Comparison of ENCODE assay signal across 8 cellular contexts in the genomic region with DNA sequence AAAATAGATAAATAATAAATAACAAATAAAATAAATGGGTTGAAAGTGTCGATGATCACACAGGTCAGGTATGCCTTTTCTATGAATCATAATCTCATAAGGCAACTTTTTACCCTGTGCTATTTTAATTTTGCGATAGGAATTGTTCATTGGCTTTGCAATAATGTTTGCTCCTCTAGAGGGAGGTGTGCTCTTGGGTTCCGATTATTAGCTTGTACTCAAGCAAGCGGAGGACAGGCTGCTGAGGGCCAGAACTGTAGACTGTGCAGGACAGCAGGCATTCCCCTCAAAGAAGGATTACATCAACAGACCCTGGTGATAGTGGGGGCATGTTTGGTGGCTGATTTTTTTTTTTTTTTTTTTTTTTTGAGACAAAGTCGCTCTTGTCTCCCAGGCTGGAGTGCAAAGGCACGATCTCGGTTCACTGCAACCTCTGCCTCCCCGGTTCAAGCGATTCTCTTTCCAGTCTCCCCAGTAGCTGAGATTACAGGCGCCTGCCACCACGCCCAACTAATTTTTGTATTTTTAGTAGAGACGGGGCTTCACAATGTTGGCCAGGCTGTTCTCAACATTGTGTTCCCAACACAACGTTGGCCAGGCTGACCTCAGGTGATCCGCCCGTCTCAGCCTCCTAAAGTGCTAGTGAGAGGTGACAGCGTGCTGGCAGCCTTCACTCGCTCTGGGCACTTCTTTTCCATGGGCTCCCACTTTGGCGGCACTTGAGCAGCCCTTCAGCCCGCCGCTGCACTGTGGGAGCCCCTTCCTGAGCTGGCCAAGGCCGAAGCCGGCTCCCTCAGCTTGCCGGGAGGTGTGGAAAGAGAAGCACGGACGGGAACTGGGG. TPM values are rescaled to one million over a fixed set of nuclear protein-coding genes. Genes with fewer than 3 reads are reported as not detected.
DNase-seq lines count a peak whose midpoint lies in the region; ATAC-seq, FAIRE-seq and TF ChIP-seq lines count a peak whose summit lies in the region.

No MANE protein-coding gene starts in this region.

- TF ChIP-seq EP300 in K562 (IDR thresholded peaks at IDR 0.05; ENCODE audit: low read length) = no peak
- no peak for TF ChIP-seq EP300 in HepG2 (IDR thresholded peaks at IDR 0.05; ENCODE audit: low read depth in 2 of 2, low read length in 2 of 2)
- TF ChIP-seq EP300 in HepG2 (CRISPR knock-in tag; IDR thresholded peaks at IDR 0.05; ENCODE audit: borderline replicate concordance) = no peak

- no peak overlapping the region for H3K4me2 ChIP-seq in K562 (ENCODE audit: insufficient read depth, low read length)
- peak overlapping the region; percentile 28; the same call in 1 of the 2 replicates for H3K4me2 ChIP-seq in HepG2 (ENCODE audit: low read depth, low read length)

- CTCF ChIA-PET in K562 (lab: Yijun Ruan, JAX; ENCODE audit: low intra/inter-chr PET ratio) (interaction anchor here (0.6 to 1.2 kb wide), 2 partner anchors 190 to 634 kb away, joined by 3 to 4 read pairs; no protein-coding TSS in a partner anchor), HepG2 (lab: Yijun Ruan, JAX; ENCODE audit: low intra/inter-chr PET ratio, low total read pairs) (interaction anchor here (1.7 kb wide), 1 partner anchor 190 kb away, joined by 10 read pairs; no protein-coding TSS in a partner anchor)

- no peak overlapping the region for H2AFZ ChIP-seq in K562 (ENCODE audit: low read depth, low read length)
- H2AFZ ChIP-seq in HepG2 (ENCODE audit: low read length) = no peak overlapping the region

- H3K4me1 ChIP-seq in K562 (replicated peaks in 1 of 2; ENCODE audit: control insufficient read depth in 2 of 2, insufficient read depth in 2 of 2, low read length in 2 of 2) = no peaks in the 10 kb centered on the region
- peaks cover 24% of the 10 kb centered on the region for H3K4me1 ChIP-seq in HepG2 (ENCODE audit: insufficient read depth, low read length)

- peak; percentile 88 for ATAC-seq in K562
- peak; percentile 85 for ATAC-seq in HepG2
- no peak for ATAC-seq in HG02642 (IDR thresholded peaks at IDR 0.05; ENCODE audit: poor library complexity, unreplicated experiment)
- ATAC-seq in HG03571 (IDR thresholded peaks at IDR 0.05; ENCODE audit: unreplicated experiment) = no peak
- ATAC-seq in HG02678 (IDR thresholded peaks at IDR 0.05; ENCODE audit: unreplicated experiment) = no peak
- no peak for ATAC-seq in GM21367 (IDR thresholded peaks at IDR 0.05; ENCODE audit: unreplicated experiment)

- H3K27me3 ChIP-seq in K562 (ENCODE audit: control insufficient read depth in 2 of 2, insufficient read depth in 2 of 2, low read length in 2 of 2) (peaks cover 0 to 4% of the 10 kb centered on the region in 2 experiments; a peak in 1 of 5 replicates), HepG2 (ENCODE audit: control insufficient read depth in 1 of 2, insufficient read depth in 2 of 2, low read length in 2 of 2) (no peaks in the 10 kb centered on the region)

- TF ChIP-seq POLR2A in K562 (conservative IDR thresholded peaks at IDR 0.05) (no peak), HepG2 (IDR thresholded peaks at IDR 0.05; ENCODE audit: insufficient read depth in 1 of 2, low read depth in 2 of 2, low read length in 2 of 2) (no peak)

- H3K36me3 ChIP-seq in K562 (ENCODE audit: control insufficient read depth, insufficient read depth, low read length) (no peaks in the 10 kb centered on the region; the same call in 2 of the 3 replicates), HepG2 (replicated peaks in 1 of 2; ENCODE audit: control insufficient read depth in 1 of 2, insufficient read depth in 2 of 2, low read length in 2 of 2) (no peaks in the 10 kb centered on the region)

- peak; percentile 45 to 61 (median 46); a peak in 5 of 6 replicates for TF ChIP-seq CTCF in K562 (IDR thresholded peaks at IDR 0.05 in 2 of 3, conservative IDR thresholded peaks at IDR 0.05 in 1 of 3; ENCODE audit: insufficient read depth in 2 of 3, low read depth in 1 of 3, low read length in 3 of 3)
- peak; percentile 87 for TF ChIP-seq CTCF in HepG2 (CRISPR knock-in tag; IDR thresholded peaks at IDR 0.05)

- FAIRE-seq in K562 (lab: Jason Lieb, UNC) (peak; percentile 78), HepG2 (lab: Jason Lieb, UNC) (peak; percentile 53)

- H3K9ac ChIP-seq in K562 (ENCODE audit: insufficient read depth in 1 of 2, low read depth in 2 of 2, low read length in 2 of 2) (no peak overlapping the region), HepG2 (ENCODE audit: insufficient read depth, low read depth, low read length) (no peak overlapping the region)

- DNase-seq in AG20443 (ENCODE audit: low spot score) = peak; percentile 68
- peak; percentile 36 for DNase-seq in KBM-7
- DNase-seq in K562 (ENCODE audit: extremely low read depth in 1 of 4, low spot score in 3 of 4) = peak in 2 of 4 experiments; percentile 35 to 39
- DNase-seq in HepG2 (ENCODE audit: low spot score) = peak; percentile 79

- intact Hi-C loops in K562 (cut with micrococcal nuclease) = loop anchor here (1.0 kb wide), 1 partner anchor 190 kb away; no protein-coding TSS in a partner anchor
- intact Hi-C loops in HepG2 (cut with micrococcal nuclease; ENCODE audit: unreplicated experiment) = loop anchor here (1.0 to 2.0 kb wide), 4 partner anchors 118 to 190 kb away; partner anchors contain the start of gene SNRNP48

- H3K9me1 ChIP-seq in K562 (ENCODE audit: control insufficient read depth, insufficient read depth, low read length) = no peaks in the 10 kb centered on the region

- H3K27ac ChIP-seq in K562 (ENCODE audit: extremely low read depth, low read depth, low read length) (no peak overlapping the region), HepG2 (ENCODE audit: extremely low read length, insufficient read depth, low read length) (no peak overlapping the region)

- H3K4me3 ChIP-seq in K562 (no peak overlapping the region), HepG2 (replicated peaks in 1 of 3; ENCODE audit: insufficient read depth in 1 of 3, low read depth in 2 of 3, low read length in 3 of 3) (no peak overlapping the region)

- H3K79me2 ChIP-seq in K562 (ENCODE audit: control insufficient read depth, insufficient read depth, low read length) (no peaks in the 10 kb centered on the region), HepG2 (ENCODE audit: insufficient read depth, low read length) (no peaks in the 10 kb centered on the region)

- H3K9me3 ChIP-seq in K562 (replicated peaks; ENCODE audit: control insufficient read depth, insufficient read depth, low read depth, low read length) (no peaks in the 10 kb centered on the region; the same call in 1 of the 2 replicates), HepG2 (ENCODE audit: low read length) (no peaks in the 10 kb centered on the region)

- BruUV-seq in K562 (replicated peaks; lab: Mats Ljungman, UMichigan) (no TSS peak), HepG2 (replicated peaks; lab: Mats Ljungman, UMichigan) (no TSS peak)

- POLR2A ChIA-PET in K562 (lab: Yijun Ruan, JAX) (interaction anchor here (0.6 to 1.2 kb wide), 4 partner anchors 10 to 1491 kb away, joined by 3 to 7 read pairs (median 3); no protein-coding TSS in a partner anchor), HepG2 (lab: Yijun Ruan, JAX) (interaction anchor here (0.7 to 4.7 kb wide), 9 partner anchors 38 to 166 kb away, joined by 3 to 42 read pairs (median 11); partner anchors contain the start of genes DSP and SNRNP48)

- in situ Hi-C loops in KBM-7 (cut with MboI; ENCODE audit: low pct_unique_long_range_greater_than_20kb, low sequenced_read_pairs) = no loop called here
- in situ Hi-C loops in K562 (cut with MboI) = no loop called here
- in situ Hi-C loops in HepG2 (cut with HindIII; ENCODE audit: extremely low pct_ligation_motif_present, low pct_unique_long_range_greater_than_20kb) = no loop called here

- 0 out of 2 replicates have a peak, but pooled peaks cover 2% of the 10 kb centered on the region for H4K20me1 ChIP-seq in K562 (replicated peaks; ENCODE audit: control insufficient read depth, insufficient read depth, low read length)
- H4K20me1 ChIP-seq in HepG2 (ENCODE audit: insufficient read depth, low read length) = no peaks in the 10 kb centered on the region

- TF ChIP-seq RAD21 in K562 (CRISPR knock-in tag; conservative IDR thresholded peaks at IDR 0.05 in 1 of 2, IDR thresholded peaks at IDR 0.05 in 1 of 2) (peak in 1 of 2 experiments; percentile 57; a peak in 3 of 4 replicates), HepG2 (CRISPR knock-in tag; IDR thresholded peaks at IDR 0.05) (peak; percentile 84)

- WGBS in K562 (ENCODE audit: insufficient coverage, low coverage, missing lambda C conversion rate) = 36% methylated on average over 16 of the region's 25 CpGs
- 68% methylated on average over 25 of the region's 25 CpGs for WGBS in HepG2 (ENCODE audit: low lambda C conversion rate)

RNA-seq across cellular contexts. Expression of gene RIOK1, which starts 35.6 kb away (rescaled TPM):
- total RNA-seq in K562 (2011; cell fraction: chromatin; rRNA removed; ENCODE audit: low replicate concordance) = 41.8 and 105 TPM in 2 replicates
- 33.6 and 35.4 TPM in 2 replicates for total RNA-seq in K562 (2011; cell fraction: nucleolus; rRNA removed)
- 32.4 and 48.0 TPM in 2 replicates for total RNA-seq in K562 (2011; cell fraction: nucleoplasm; rRNA removed)
- total RNA-seq in K562 (2014; rRNA removed) (52.8 and 129 TPM in 2 replicates), K562 (2014; rRNA removed; fragmentation: Illumina TruSeq; extraction: Trizol) (52.2 and 55.1 TPM in 2 replicates), K562 (2015; rRNA removed; fragmentation: Illumina TruSeq; extraction: Trizol) (56.1 and 65.9 TPM in 2 replicates), K562 (2021) (48.6 TPM in 2 replicates), HepG2 (2016; rRNA removed; fragmentation: Illumina TruSeq; extraction: Trizol) (37.8 and 45.7 TPM in 2 replicates)
- polyA plus RNA-seq in K562 (2011; rRNA removed) (24.9 and 25.8 TPM in 2 replicates), K562 (2014; fragmentation: Illumina TruSeq; extraction: Trizol) (66.3 and 73.1 TPM in 2 replicates), K562 (2014; fragmentation: Nextera tagmentation; extraction: Ambion mirVana) (100 to 1,000 TPM in 1 of 2 experiments, 10 to 100 TPM in 1; 51.7 to 101 TPM), K562 (2014; rRNA removed) (43.6 and 46.2 TPM in 2 replicates), HepG2 (2011; rRNA removed) (9.1 and 9.4 TPM in 2 replicates)
- polyA plus RNA-seq in K562 (2011; cell fraction: cytosol; rRNA removed) = 30.6 and 33.9 TPM in 2 replicates
- polyA plus RNA-seq in K562 (2011; cell fraction: nucleus; rRNA removed) = 80.1 and 82.5 TPM in 2 replicates
- polyA plus RNA-seq in K562 (2012) = 36.3 and 43.3 TPM in 2 replicates
- polyA minus RNA-seq in K562 (2011; rRNA and poly(A)+ RNA removed) = 32.5 and 38.9 TPM in 2 replicates
- 12.7 and 25.0 TPM in 2 replicates for polyA minus RNA-seq in K562 (2011; cell fraction: cytosol; rRNA and poly(A)+ RNA removed)
- 36.8 and 46.4 TPM in 2 replicates for polyA minus RNA-seq in K562 (2011; cell fraction: nucleus; rRNA and poly(A)+ RNA removed)
- 9.0 and 10.4 TPM in 2 replicates for total RNA-seq in HepG2 (2016; cell fraction: cytosol; rRNA removed; fragmentation: Illumina TruSeq; extraction: Trizol; ENCODE audit: low read depth)
- total RNA-seq in HepG2 (2016; cell fraction: insoluble cytoplasmic fraction; rRNA removed; fragmentation: Illumina TruSeq; extraction: Trizol) = 39.9 and 45.0 TPM in 2 replicates
- total RNA-seq in HepG2 (2016; cell fraction: membrane; rRNA removed; fragmentation: Illumina TruSeq; extraction: Trizol) = 17.4 and 18.1 TPM in 2 replicates
- total RNA-seq in HepG2 (2016; cell fraction: nucleus; rRNA removed; fragmentation: Illumina TruSeq; extraction: Trizol) = 34.6 and 34.9 TPM in 2 replicates
- 9.0 and 9.4 TPM in 2 replicates for polyA plus RNA-seq in HepG2 (2011; cell fraction: cytosol; rRNA removed)
- polyA plus RNA-seq in HepG2 (2011; cell fraction: nucleus; rRNA removed) = 40.2 and 43.0 TPM in 2 replicates
- 21.2 and 21.9 TPM in 2 replicates for polyA plus RNA-seq in HepG2 (2012)
- polyA plus RNA-seq in HepG2 (2016; cell fraction: cytosol; fragmentation: Illumina TruSeq; extraction: Trizol; ENCODE audit: low read depth) = 3.1 and 3.2 TPM in 2 replicates
- 42.5 and 43.5 TPM in 2 replicates for polyA plus RNA-seq in HepG2 (2016; cell fraction: insoluble cytoplasmic fraction; fragmentation: Illumina TruSeq; extraction: Trizol; ENCODE audit: low read depth)
- 7.3 and 8.5 TPM in 2 replicates for polyA plus RNA-seq in HepG2 (2016; cell fraction: membrane; fragmentation: Illumina TruSeq; extraction: Trizol; ENCODE audit: low read depth)
- 47.3 and 58.2 TPM in 2 replicates for polyA plus RNA-seq in HepG2 (2016; cell fraction: nucleus; fragmentation: Illumina TruSeq; extraction: Trizol; ENCODE audit: insufficient read depth, low read depth)
- polyA minus RNA-seq in HepG2 (2011; rRNA and poly(A)+ RNA removed; ENCODE audit: low replicate concordance) = 12.4 and 18.6 TPM in 2 replicates
- polyA minus RNA-seq in HepG2 (2011; cell fraction: cytosol; rRNA and poly(A)+ RNA removed) = 5.8 and 6.5 TPM in 2 replicates
- polyA minus RNA-seq in HepG2 (2011; cell fraction: nucleus; rRNA and poly(A)+ RNA removed) = 28.8 and 43.3 TPM in 2 replicates

RNA-seq across cellular contexts. Expression of gene CAGE1, which starts 35.6 kb away (rescaled TPM):
- 0.48 and 1.2 TPM in 2 replicates for total RNA-seq in K562 (2011; cell fraction: chromatin; rRNA removed; ENCODE audit: low replicate concordance)
- 1.2 and 1.8 TPM in 2 replicates for total RNA-seq in K562 (2011; cell fraction: nucleolus; rRNA removed)
- total RNA-seq in K562 (2011; cell fraction: nucleoplasm; rRNA removed) = 1.5 and 3.0 TPM in 2 replicates
- total RNA-seq in K562 (2014; rRNA removed) (0.18 and 0.20 TPM in 2 replicates), K562 (2014; rRNA removed; fragmentation: Illumina TruSeq; extraction: Trizol) (0.16 and 0.18 TPM in 2 replicates), K562 (2015; rRNA removed; fragmentation: Illumina TruSeq; extraction: Trizol) (0.11 and 0.14 TPM in 2 replicates), K562 (2021) (0.11 and 0.33 TPM in 2 replicates), HepG2 (2016; rRNA removed; fragmentation: Illumina TruSeq; extraction: Trizol) (0.15 TPM in 1 of 2 replicates, not detected in the other)
- polyA plus RNA-seq in K562 (2011; rRNA removed) (0.13 TPM in 1 of 2 replicates, not detected in the other), K562 (2014; fragmentation: Illumina TruSeq; extraction: Trizol) (not detected in 2 replicates), K562 (2014; fragmentation: Nextera tagmentation; extraction: Ambion mirVana) (not detected), K562 (2014; rRNA removed) (0.04 TPM in 1 of 2 replicates, not detected in the other), HepG2 (2011; rRNA removed) (0.01 and 0.03 TPM in 2 replicates)
- 0.07 TPM in 1 of 2 replicates, not detected in the other for polyA plus RNA-seq in K562 (2011; cell fraction: cytosol; rRNA removed)
- 0.32 and 0.37 TPM in 2 replicates for polyA plus RNA-seq in K562 (2011; cell fraction: nucleus; rRNA removed)
- 0.04 and 0.21 TPM in 2 replicates for polyA plus RNA-seq in K562 (2012)
- 0.09 and 0.21 TPM in 2 replicates for polyA minus RNA-seq in K562 (2011; rRNA and poly(A)+ RNA removed)
- polyA minus RNA-seq in K562 (2011; cell fraction: cytosol; rRNA and poly(A)+ RNA removed) = 0.36 TPM in 1 of 2 replicates, not detected in the other
- polyA minus RNA-seq in K562 (2011; cell fraction: nucleus; rRNA and poly(A)+ RNA removed) = 1.6 and 2.0 TPM in 2 replicates
- total RNA-seq in HepG2 (2016; cell fraction: cytosol; rRNA removed; fragmentation: Illumina TruSeq; extraction: Trizol; ENCODE audit: low read depth) = 0.18 and 0.61 TPM in 2 replicates
- 0.17 TPM in 1 of 2 replicates, not detected in the other for total RNA-seq in HepG2 (2016; cell fraction: insoluble cytoplasmic fraction; rRNA removed; fragmentation: Illumina TruSeq; extraction: Trizol)
- 0.15 and 0.28 TPM in 2 replicates for total RNA-seq in HepG2 (2016; cell fraction: membrane; rRNA removed; fragmentation: Illumina TruSeq; extraction: Trizol)
- 0.16 TPM in 1 of 2 replicates, not detected in the other for total RNA-seq in HepG2 (2016; cell fraction: nucleus; rRNA removed; fragmentation: Illumina TruSeq; extraction: Trizol)
- not detected in 2 replicates for polyA plus RNA-seq in HepG2 (2011; cell fraction: cytosol; rRNA removed)
- polyA plus RNA-seq in HepG2 (2011; cell fraction: nucleus; rRNA removed) = 0.03 TPM in 1 of 2 replicates, not detected in the other
- polyA plus RNA-seq in HepG2 (2012) = not detected in 2 replicates
- not detected in 2 replicates for polyA plus RNA-seq in HepG2 (2016; cell fraction: cytosol; fragmentation: Illumina TruSeq; extraction: Trizol; ENCODE audit: low read depth)
- 0.08 and 0.11 TPM in 2 replicates for polyA plus RNA-seq in HepG2 (2016; cell fraction: insoluble cytoplasmic fraction; fragmentation: Illumina TruSeq; extraction: Trizol; ENCODE audit: low read depth)
- polyA plus RNA-seq in HepG2 (2016; cell fraction: membrane; fragmentation: Illumina TruSeq; extraction: Trizol; ENCODE audit: low read depth) = not detected in 2 replicates
- 0.25 TPM in 1 of 2 replicates, not detected in the other for polyA plus RNA-seq in HepG2 (2016; cell fraction: nucleus; fragmentation: Illumina TruSeq; extraction: Trizol; ENCODE audit: insufficient read depth, low read depth)
- polyA minus RNA-seq in HepG2 (2011; rRNA and poly(A)+ RNA removed; ENCODE audit: low replicate concordance) = 0.28 and 0.61 TPM in 2 replicates
- not detected in 2 replicates for polyA minus RNA-seq in HepG2 (2011; cell fraction: cytosol; rRNA and poly(A)+ RNA removed)
- polyA minus RNA-seq in HepG2 (2011; cell fraction: nucleus; rRNA and poly(A)+ RNA removed) = 0.39 and 0.62 TPM in 2 replicates

Comparison
In these comparisons a context has a peak if more than half of its experiments do, and no peak if none do; other contexts are left out.
1. ATAC-seq: peak in K562 (single experiment) and HepG2 (single experiment); none in HG02642 (single experiment), HG03571 (single experiment), HG02678 (single experiment) and GM21367 (single experiment).